In genomic region chr2:27765621-27766286, GRCh38 we compare ENCODE assay signal across 9 cellular contexts. TPM values are rescaled to one million over a fixed set of nuclear protein-coding genes. Genes with fewer than 3 reads are reported as not detected.
A peak's percentile ranks its signal among the peaks of the same experiment; 100 is the strongest.
DNase-seq lines count a peak whose midpoint lies in the region; ATAC-seq and TF ChIP-seq lines count a peak whose summit lies in the region.
"Had no signal": no experiment of that assay in that cellular context is flagged by ENCODE, and none has a peak within 500 bp of the region (broad histone marks: within the 10 kb centered on the region; RNA-seq: fewer than 3 reads in every experiment).

No MANE protein-coding gene starts in this region.

- H3K4me3 ChIP-seq in suprapubic skin: peak overlapping the region; percentile 25

- H3K36me3 Mint-ChIP-seq in activated CD4-positive, alpha-beta T cell treated with anti-CD3 and anti-CD28 coated beads, Interleukin-2, amount 10 ng/mL, durations not matched to agents 7 days and 5 days (ENCODE audit: low read depth): no peaks in the 10 kb centered on the region
- H3K36me3 Mint-ChIP-seq in natural killer cell: no peaks in the 10 kb centered on the region

- TF ChIP-seq CTCF in natural killer cell (IDR thresholded peaks at IDR 0.05) (no peak), suprapubic skin (IDR thresholded peaks at IDR 0.05) (no peak)

- H3K9me3 ChIP-seq in suprapubic skin: no peaks in the 10 kb centered on the region

- peaks cover 10% of the 10 kb centered on the region for H3K4me1 Mint-ChIP-seq in activated CD4-positive, alpha-beta T cell treated with anti-CD3 and anti-CD28 coated beads, Interleukin-2, amount 10 ng/mL, durations not matched to agents 7 days and 5 days
- peaks cover 0 to 10% of the 10 kb centered on the region in 2 donors for H3K4me1 Mint-ChIP-seq in natural killer cell

- TF ChIP-seq POLR2A in suprapubic skin (IDR thresholded peaks at IDR 0.05): no peak

- H3K27ac Mint-ChIP-seq in activated CD4-positive, alpha-beta T cell treated with anti-CD3 and anti-CD28 coated beads, Interleukin-2, amount 10 ng/mL, durations not matched to agents 7 days and 5 days: no peak overlapping the region
- no peak overlapping the region for H3K27ac Mint-ChIP-seq in natural killer cell

- H3K9me3 Mint-ChIP-seq in activated CD4-positive, alpha-beta T cell treated with anti-CD3 and anti-CD28 coated beads, Interleukin-2, amount 10 ng/mL, durations not matched to agents 7 days and 5 days: no peaks in the 10 kb centered on the region
- no peaks in the 10 kb centered on the region for H3K9me3 Mint-ChIP-seq in natural killer cell

- H3K27ac ChIP-seq in suprapubic skin: no peak overlapping the region
- H3K27ac ChIP-seq: VCaP had no signal

- intact Hi-C loops in natural killer cell (cut with micrococcal nuclease): no loop called here

- no peak overlapping the region for H3K4me3 Mint-ChIP-seq in activated CD4-positive, alpha-beta T cell treated with anti-CD3 and anti-CD28 coated beads, Interleukin-2, amount 10 ng/mL, durations not matched to agents 7 days and 5 days
- peak overlapping the region; percentile 53 for H3K4me3 Mint-ChIP-seq in natural killer cell

- peaks cover 10% of the 10 kb centered on the region for H3K4me1 ChIP-seq in suprapubic skin

- POLR2A ChIA-PET in activated CD4-positive, alpha-beta T cell treated with anti-CD3 and anti-CD28 coated beads, Interleukin-2, amount 10 ng/mL, durations not matched to agents 7 days and 5 days (lab: Charles Lee): no interaction called here

- ATAC-seq in natural killer cell: peak in 1 of 3 donors; percentile 50

- WGBS in suprapubic skin: 56% methylated on average over 22 of the region's 29 CpGs

- peaks cover 9% of the 10 kb centered on the region for H3K27me3 Mint-ChIP-seq in activated CD4-positive, alpha-beta T cell treated with anti-CD3 and anti-CD28 coated beads, Interleukin-2, amount 10 ng/mL, durations not matched to agents 7 days and 5 days
- H3K27me3 Mint-ChIP-seq in natural killer cell (ENCODE audit: low read depth in 2 of 2): peaks cover 0 to 15% of the 10 kb centered on the region in 2 donors

- CTCF ChIA-PET in activated CD4-positive, alpha-beta T cell treated with anti-CD3 and anti-CD28 coated beads, Interleukin-2, amount 10 ng/mL, durations not matched to agents 7 days and 5 days (lab: Charles Lee): interaction anchor here (0.6 to 1.0 kb wide), 3 partner anchors 25 to 960 kb away, joined by 3 to 6 read pairs (median 5); no protein-coding TSS in a partner anchor

- TF ChIP-seq EP300 in suprapubic skin (IDR thresholded peaks at IDR 0.05): no peak

- H3K36me3 ChIP-seq in suprapubic skin: no peaks in the 10 kb centered on the region

- peak; percentile 51 for DNase-seq in DMS153 treated with DMSO at 0.1 percent for 48 hours (lab: John Stamatoyannopoulos, UW; ENCODE audit: unreplicated experiment)
- DNase-seq in activated CD4-positive, alpha-beta T cell treated with anti-CD3 and anti-CD28 coated beads, Interleukin-2, amount 10 ng/mL, durations not matched to agents 7 days and 5 days: peak; percentile 13
- peak; percentile 41 for DNase-seq in effector CD4-positive, alpha-beta T cell
- peak; percentile 24 for DNase-seq in natural killer cell
- DNase-seq in suprapubic skin (ENCODE audit: low spot score in 2 of 2): no peak
- no peak for DNase-seq in GDM1 (lab: John Stamatoyannopoulos, UW)
- DNase-seq in NCI-H146 treated with DMSO at 0.1 percent for 48 hours (lab: John Stamatoyannopoulos, UW; ENCODE audit: unreplicated experiment): no peak
- DNase-seq in RKO (ENCODE audit: low spot score): no peak

- no peaks in the 10 kb centered on the region for H3K27me3 ChIP-seq in suprapubic skin

RNA-seq across cellular contexts. Expression of gene MRPL33, which starts 5.8 kb away (rescaled TPM):
- total RNA-seq in activated CD4-positive, alpha-beta T cell treated with anti-CD3 and anti-CD28 coated beads, Interleukin-2, amount 10 ng/mL, durations not matched to agents 7 days and 5 days: 10 to 100 TPM; 43.5 to 49.7 TPM
- total RNA-seq in natural killer cell (10 to 100 TPM; 21.5 to 28.5 (median 27.3) TPM), suprapubic skin (10 to 100 TPM; 30.7 to 82.2 (median 56.3) TPM)

Comparison
In these comparisons a context has a peak if more than half of its experiments do, and no peak if none do; other contexts are left out.
1. DNase-seq: peak in DMS153 treated with DMSO at 0.1 percent for 48 hours (single experiment), activated CD4-positive, alpha-beta T cell treated with anti-CD3 and anti-CD28 coated beads, Interleukin-2, amount 10 ng/mL, durations not matched to agents 7 days and 5 days (single experiment), effector CD4-positive, alpha-beta T cell (single experiment) and natural killer cell (single experiment); none in suprapubic skin (0 of 2), GDM1 (single experiment), NCI-H146 treated with DMSO at 0.1 percent for 48 hours (single experiment) and RKO (single experiment).